30 cellular contexts compared by ENCODE assay signal in genomic region chr16:49693445-49693844, GRCh38.
"Had no signal": no experiment of that assay in that cellular context is flagged by ENCODE, and none has a peak within 500 bp of the region (broad histone marks: within the 10 kb centered on the region; RNA-seq: fewer than 3 reads in every experiment).

No MANE protein-coding gene starts in this region.

- DNase-seq: activated CD4-positive, alpha-beta T cell treated with anti-CD3 and anti-CD28 coated beads for 36 hours; activated CD4-positive, alpha-beta T cell treated with anti-CD3 and anti-CD28 coated beads, Interleukin-2, amount 10 ng/mL, durations not matched to agents 7 days and 5 days; activated CD4-positive, alpha-beta T cell treated with anti-CD3 and anti-CD28 coated beads, Interleukin-2, amount 50 U/mL, for 48 hours; activated CD8-positive, alpha-beta memory T cell treated with anti-CD3 and anti-CD28 coated beads, Interleukin-2, amount 50 U/mL, for 4 hours; activated gamma-delta T cell treated with Interleukin-2 at 50 U/mL for 16 hours; activated naive CD4-positive, alpha-beta T cell treated with anti-CD3 and anti-CD28 coated beads for 36 hours; activated T-cell treated with anti-CD3 and anti-CD28 coated beads for 4 hours; activated T-cell treated with anti-CD3 and anti-CD28 coated beads, Interleukin-2, amount 50 U/mL, for 4 hours; adrenal gland; body of pancreas; caudate nucleus; cerebellar nuclear complex; Karpas-422; KBM-7; NCI-H1105; NCI-H1417 treated with DMSO at 0.1 percent for 48 hours; NCI-H187 treated with DMSO at 0.1 percent for 48 hours; NCI-H2081; NCI-H345; NCI-H524 treated with DMSO at 0.1 percent for 48 hours; NCI-H82; NK-92 treated with Interleukin-12 subunit alpha and Interleukin-12 subunit beta, amount 100 ng/mL, for 24 hours; PC-3; Peyer's patch; RPMI8226; SHP77 treated with DMSO at 0.1 percent for 48 hours; SK-N-SH; T-helper 1 cell had no signal

- H3K27ac Mint-ChIP-seq: activated CD4-positive, alpha-beta T cell treated with anti-CD3 and anti-CD28 coated beads for 36 hours; activated CD4-positive, alpha-beta T cell treated with anti-CD3 and anti-CD28 coated beads, Interleukin-2, amount 10 ng/mL, durations not matched to agents 7 days and 5 days; activated naive CD4-positive, alpha-beta T cell treated with anti-CD3 and anti-CD28 coated beads for 36 hours; activated naive CD4-positive, alpha-beta T cell treated with anti-CD3 and anti-CD28 coated beads, Interleukin-2, amount 50 U/mL, for 72 hours; activated T-helper 1 cell treated with anti-CD3 and anti-CD28 coated beads, Interleukin-12 subunit alpha, Interleukin-12 subunit beta, Interleukin-2, Interleukin-4 antibody, amounts not matched to agents 30 ng/mL and 10 ng/mL and 1 ng/mL, durations not matched to agents 14 hours and 24 hours and 36 hours had no signal

- H3K9me3 Mint-ChIP-seq: activated CD4-positive, alpha-beta T cell treated with anti-CD3 and anti-CD28 coated beads, Interleukin-2, amount 10 ng/mL, durations not matched to agents 7 days and 5 days; activated naive CD4-positive, alpha-beta T cell treated with anti-CD3 and anti-CD28 coated beads for 36 hours; activated naive CD4-positive, alpha-beta T cell treated with anti-CD3 and anti-CD28 coated beads, Interleukin-2, amount 50 U/mL, for 72 hours; activated T-cell treated with anti-CD3 and anti-CD28 coated beads, Interleukin-2, amount 50 U/mL, for 4 hours; activated T-helper 1 cell treated with anti-CD3 and anti-CD28 coated beads, Interleukin-12 subunit alpha, Interleukin-12 subunit beta, Interleukin-2, Interleukin-4 antibody, amounts not matched to agents 30 ng/mL and 10 ng/mL and 1 ng/mL, durations not matched to agents 14 hours and 24 hours and 36 hours had no signal

- H3K36me3 Mint-ChIP-seq: activated naive CD4-positive, alpha-beta T cell treated with anti-CD3 and anti-CD28 coated beads, Interleukin-2, amount 50 U/mL, for 72 hours had no signal

- H3K4me1 Mint-ChIP-seq: activated CD4-positive, alpha-beta T cell treated with anti-CD3 and anti-CD28 coated beads for 36 hours; activated CD4-positive, alpha-beta T cell treated with anti-CD3 and anti-CD28 coated beads, Interleukin-2, amount 10 ng/mL, durations not matched to agents 7 days and 5 days had no signal

- H3K4me3 Mint-ChIP-seq: activated CD4-positive, alpha-beta T cell treated with anti-CD3 and anti-CD28 coated beads for 36 hours; activated CD4-positive, alpha-beta T cell treated with anti-CD3 and anti-CD28 coated beads, Interleukin-2, amount 10 ng/mL, durations not matched to agents 7 days and 5 days; activated naive CD4-positive, alpha-beta T cell treated with anti-CD3 and anti-CD28 coated beads for 36 hours; activated T-cell treated with anti-CD3 and anti-CD28 coated beads, Interleukin-2, amount 50 U/mL, for 4 hours; activated T-helper 1 cell treated with anti-CD3 and anti-CD28 coated beads, Interleukin-12 subunit alpha, Interleukin-12 subunit beta, Interleukin-2, Interleukin-4 antibody, amounts not matched to agents 30 ng/mL and 10 ng/mL and 1 ng/mL, durations not matched to agents 14 hours and 24 hours and 36 hours had no signal
